19 cellular contexts compared by ENCODE assay signal in the genomic region with DNA sequence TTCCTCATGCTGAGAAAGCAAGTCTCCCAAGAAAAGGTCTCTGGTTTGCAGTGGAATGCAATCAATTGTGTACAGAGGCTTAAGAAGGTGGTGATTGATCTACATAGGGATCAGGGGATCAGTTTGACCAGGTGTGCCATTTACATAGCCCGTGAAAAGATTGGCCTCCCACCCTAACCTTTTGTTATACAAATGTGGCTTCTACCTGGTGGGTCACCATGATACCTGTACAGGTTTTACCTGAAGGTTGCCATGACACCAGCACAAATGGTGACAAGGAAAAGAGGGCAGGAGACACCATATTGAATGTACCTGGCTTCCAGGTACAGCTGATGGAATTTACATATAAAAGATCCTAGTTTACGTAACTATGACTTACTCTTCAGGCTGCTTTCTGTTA. TPM values are rescaled to one million over a fixed set of nuclear protein-coding genes. Genes with fewer than 3 reads are reported as not detected.
DNase-seq lines count a peak whose midpoint lies in the region; ATAC-seq and TF ChIP-seq lines count a peak whose summit lies in the region.
"Had no signal": no experiment of that assay in that cellular context is flagged by ENCODE, and none has a peak within 500 bp of the region (broad histone marks: within the 10 kb centered on the region; RNA-seq: fewer than 3 reads in every experiment).

No MANE protein-coding gene starts in this region.

- POLR2A ChIA-PET in WTC11 (lab: Charles Lee): interaction anchor here (0.6 kb wide), 1 partner anchor 850 kb away, joined by 3 read pairs; no protein-coding TSS in a partner anchor

- H3K27me3 Mint-ChIP-seq in WTC11 (ENCODE audit: low read depth): peaks cover 12% of the 10 kb centered on the region

- H3K4me3 ChIP-seq in H7 (ENCODE audit: insufficient read depth, low read depth, low read length): no peak overlapping the region
- H3K4me3 ChIP-seq in foreskin fibroblast (ENCODE audit: low read depth in 1 of 2, low read length in 2 of 2): no peak overlapping the region
- H3K4me3 ChIP-seq: BLaER1 had no signal

- DNase-seq in H7 (peak; percentile 22), WTC11 (ENCODE audit: low spot score) (no peak), iPS DF 4.7 (ENCODE audit: extremely low read depth, low spot score) (peak; percentile 58), NCI-H510A treated with DMSO at 0.1 percent for 48 hours (lab: John Stamatoyannopoulos, UW) (no peak), NCI-H1417 treated with DMSO at 0.1 percent for 48 hours (lab: John Stamatoyannopoulos, UW) (no peak), foreskin fibroblast (no peak)
- no peak for DNase-seq in activated naive CD4-positive, alpha-beta T cell treated with Interleukin-2 at 50 U/mL for 16 hours
- DNase-seq: 8988T; CD4-positive, alpha-beta memory T cell; DMS153; DMS79; GDM1; HFFc6 had no signal

- H3K9me3 Mint-ChIP-seq in WTC11: peaks cover 77% of the 10 kb centered on the region

- TF ChIP-seq CTCF in WTC11 (IDR thresholded peaks at IDR 0.05) (no peak), foreskin fibroblast (IDR thresholded peaks at IDR 0.05; ENCODE audit: low read depth, low read length) (no peak)

- H3K4me3 Mint-ChIP-seq in WTC11: no peak overlapping the region
- H3K4me3 Mint-ChIP-seq: CD14-positive monocyte; CD4-positive, alpha-beta memory T cell; HFFc6 had no signal

- H3K36me3 ChIP-seq in H7 (replicated peaks; ENCODE audit: control insufficient read depth, insufficient read depth, low read length): no peaks in the 10 kb centered on the region
- H3K36me3 ChIP-seq: BLaER1 had no signal

- peaks cover 62% of the 10 kb centered on the region for H3K36me3 Mint-ChIP-seq in WTC11
- H3K36me3 Mint-ChIP-seq: CD14-positive monocyte had no signal

- H3K27ac Mint-ChIP-seq in WTC11: peak overlapping the region; percentile 76
- H3K27ac Mint-ChIP-seq: CD14-positive monocyte; CD4-positive, alpha-beta memory T cell; HFFc6 had no signal

- no peaks in the 10 kb centered on the region for H3K27me3 ChIP-seq in H7 (ENCODE audit: control insufficient read depth, insufficient read depth, low read length)
- H3K27me3 ChIP-seq: BLaER1 had no signal

- peak; percentile 86 for ATAC-seq in WTC11
- ATAC-seq: HCT116 had no signal

- CTCF ChIA-PET in WTC11 (lab: Charles Lee): no interaction called here

- H3K4me1 Mint-ChIP-seq in WTC11: peaks cover 27% of the 10 kb centered on the region
- H3K4me1 Mint-ChIP-seq: CD14-positive monocyte; CD4-positive, alpha-beta memory T cell had no signal

TF ChIP-seq in WTC11, 78 proteins besides CTCF, POLR2A, EP300 and RAD21:
- TF ChIP-seq ZNF219 (CRISPR knock-in tag; IDR thresholded peaks at IDR 0.05; ENCODE audit: borderline replicate concordance): no peak
- TF ChIP-seq, protein P1, sequence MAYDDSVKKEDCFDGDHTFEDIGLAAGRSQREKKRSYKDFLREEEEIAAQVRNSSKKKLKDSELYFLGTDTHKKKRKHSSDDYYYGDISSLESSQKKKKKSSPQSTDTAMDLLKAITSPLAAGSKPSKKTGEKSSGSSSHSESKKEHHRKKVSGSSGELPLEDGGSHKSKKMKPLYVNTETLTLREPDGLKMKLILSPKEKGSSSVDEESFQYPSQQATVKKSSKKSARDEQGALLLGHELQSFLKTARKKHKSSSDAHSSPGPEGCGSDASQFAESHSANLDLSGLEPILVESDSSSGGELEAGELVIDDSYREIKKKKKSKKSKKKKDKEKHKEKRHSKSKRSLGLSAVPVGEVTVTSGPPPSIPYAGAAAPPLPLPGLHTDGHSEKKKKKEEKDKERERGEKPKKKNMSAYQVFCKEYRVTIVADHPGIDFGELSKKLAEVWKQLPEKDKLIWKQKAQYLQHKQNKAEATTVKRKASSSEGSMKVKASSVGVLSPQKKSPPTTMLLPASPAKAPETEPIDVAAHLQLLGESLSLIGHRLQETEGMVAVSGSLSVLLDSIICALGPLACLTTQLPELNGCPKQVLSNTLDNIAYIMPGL (CRISPR knock-in tag; IDR thresholded peaks at IDR 0.05): no peak
- 0 out of 2 replicates have a peak, but pooled peaks have one; percentile 41 for TF ChIP-seq SP1 (CRISPR knock-in tag; conservative IDR thresholded peaks at IDR 0.05)

RNA-seq across cellular contexts. Expression of gene TEX55, which starts 25.5 kb away (rescaled TPM):
- not detected in 2 replicates for total RNA-seq in H7 (2014; rRNA removed; shearing (Covaris generic))
- not detected in 3 replicates for total RNA-seq in WTC11 (2021)
- total RNA-seq: A673; CD4-positive, alpha-beta memory T cell; Daoy; H4; HFFc6 had no signal

RNA-seq across cellular contexts. Expression of gene UPK1B, which starts 52.9 kb away (rescaled TPM):
- 0.33 and 0.62 TPM in 2 replicates for total RNA-seq in H7 (2014; rRNA removed; shearing (Covaris generic))
- 0.18 to 0.42 TPM (median 0.41 TPM) in 3 replicates for total RNA-seq in WTC11 (2021)
- total RNA-seq: A673; CD4-positive, alpha-beta memory T cell; Daoy; H4 had no signal

Comparison
In these comparisons a context has a peak if more than half of its experiments do, and no peak if none do; other contexts are left out.
1. DNase-seq: peak in H7 (single experiment) and iPS DF 4.7 (single experiment); none in WTC11 (single experiment), NCI-H510A treated with DMSO at 0.1 percent for 48 hours (single experiment), activated naive CD4-positive, alpha-beta T cell treated with Interleukin-2 at 50 U/mL for 16 hours (single experiment), NCI-H1417 treated with DMSO at 0.1 percent for 48 hours (single experiment) and foreskin fibroblast (0 of 2).